9 cellular contexts compared by ENCODE assay signal in genomic region chr17:82053130-82053529, GRCh38. TPM values are rescaled to one million over a fixed set of nuclear protein-coding genes. Genes with fewer than 3 reads are reported as not detected.
DNase-seq lines count a peak whose midpoint lies in the region; ATAC-seq and TF ChIP-seq lines count a peak whose summit lies in the region.
"Had no signal": no experiment of that assay in that cellular context is flagged by ENCODE, and none has a peak within 500 bp of the region (broad histone marks: within the 10 kb centered on the region; RNA-seq: fewer than 3 reads in every experiment).

No MANE protein-coding gene starts in this region.

- peaks cover 23% of the 10 kb centered on the region for H3K4me1 ChIP-seq in CD4-positive, CD25-positive, alpha-beta regulatory T cell (ENCODE audit: control insufficient read depth, insufficient read depth, low read length, poor library complexity, severe bottlenecking)
- H3K4me1 ChIP-seq in colonic mucosa = peaks cover 16% of the 10 kb centered on the region

- peaks cover 5% of the 10 kb centered on the region for H3K36me3 Mint-ChIP-seq in CD4-positive, CD25-positive, alpha-beta regulatory T cell
- no peaks in the 10 kb centered on the region for H3K36me3 Mint-ChIP-seq in nephron progenitor cell (ENCODE audit: low read depth)

- peaks cover 24% of the 10 kb centered on the region for H3K36me3 ChIP-seq in CD4-positive, CD25-positive, alpha-beta regulatory T cell (ENCODE audit: control insufficient read depth, insufficient read depth, low read length)
- H3K36me3 ChIP-seq in MG63 = peaks cover 62% of the 10 kb centered on the region
- peaks cover 2% of the 10 kb centered on the region for H3K36me3 ChIP-seq in colonic mucosa

- intact Hi-C loops in colonic mucosa (cut with DNase I) = no loop called here

- H3K4me1 Mint-ChIP-seq in CD4-positive, CD25-positive, alpha-beta regulatory T cell = peaks cover 0 to 21% (median 6%) of the 10 kb centered on the region in 4 donors
- peaks cover 20% of the 10 kb centered on the region for H3K4me1 Mint-ChIP-seq in nephron progenitor cell

- H3K27ac Mint-ChIP-seq in CD4-positive, CD25-positive, alpha-beta regulatory T cell = peak overlapping the region in 1 of 3 donors; percentile 32
- H3K27ac Mint-ChIP-seq in nephron progenitor cell = no peak overlapping the region

- DNase-seq in CD4-positive, CD25-positive, alpha-beta regulatory T cell = no peak
- DNase-seq in MG63 = no peak
- no peak for DNase-seq in colonic mucosa
- DNase-seq in nephron progenitor cell = no peak
- no peak for DNase-seq in medulla oblongata (ENCODE audit: extremely low spot score)
- no peak for DNase-seq in NCI-H187 treated with DMSO at 0.1 percent for 48 hours (lab: John Stamatoyannopoulos, UW)
- no peak for DNase-seq in HK-2 (ENCODE audit: unreplicated experiment)
- no peak for DNase-seq in superior temporal gyrus (ENCODE audit: extremely low spot score)
- DNase-seq: NCI-H524 treated with DMSO at 0.1 percent for 48 hours had no signal

- no peaks in the 10 kb centered on the region for H3K9me3 ChIP-seq in CD4-positive, CD25-positive, alpha-beta regulatory T cell (ENCODE audit: control insufficient read depth in 2 of 2, low read length in 2 of 2)
- H3K9me3 ChIP-seq in MG63 (no peaks in the 10 kb centered on the region), colonic mucosa (no peaks in the 10 kb centered on the region)

- peak overlapping the region; percentile 47 to 86 (median 79) for H3K4me3 Mint-ChIP-seq in CD4-positive, CD25-positive, alpha-beta regulatory T cell
- peak overlapping the region; percentile 80 for H3K4me3 Mint-ChIP-seq in nephron progenitor cell

- H3K4me3 ChIP-seq in CD4-positive, CD25-positive, alpha-beta regulatory T cell (ENCODE audit: low read depth, low read length) = no peak overlapping the region
- peak overlapping the region; percentile 69 for H3K4me3 ChIP-seq in MG63
- peak overlapping the region; percentile 94 for H3K4me3 ChIP-seq in colonic mucosa

- H3K27ac ChIP-seq in CD4-positive, CD25-positive, alpha-beta regulatory T cell (ENCODE audit: insufficient read depth, low read length, poor library complexity, severe bottlenecking) = no peak overlapping the region
- no peak overlapping the region for H3K27ac ChIP-seq in colonic mucosa

- H3K9ac ChIP-seq in colonic mucosa (ENCODE audit: low read depth in 2 of 2, low read length in 2 of 2) = peak overlapping the region; percentile 77 to 88

- H3K27me3 Mint-ChIP-seq in CD4-positive, CD25-positive, alpha-beta regulatory T cell = no peaks in the 10 kb centered on the region
- H3K27me3 Mint-ChIP-seq in nephron progenitor cell (ENCODE audit: low read depth, poor library complexity) = no peaks in the 10 kb centered on the region

- TF ChIP-seq CTCF in colonic mucosa (IDR thresholded peaks at IDR 0.05) (no peak), nephron progenitor cell (IDR thresholded peaks at IDR 0.05) (no peak)

- no peaks in the 10 kb centered on the region for H3K9me3 Mint-ChIP-seq in CD4-positive, CD25-positive, alpha-beta regulatory T cell
- no peaks in the 10 kb centered on the region for H3K9me3 Mint-ChIP-seq in nephron progenitor cell

- H3K27me3 ChIP-seq in CD4-positive, CD25-positive, alpha-beta regulatory T cell (ENCODE audit: control insufficient read depth, insufficient read depth, low read length) = no peaks in the 10 kb centered on the region
- no peaks in the 10 kb centered on the region for H3K27me3 ChIP-seq in MG63
- no peaks in the 10 kb centered on the region for H3K27me3 ChIP-seq in colonic mucosa

- no peak for ATAC-seq in CD4-positive, CD25-positive, alpha-beta regulatory T cell (ENCODE audit: low read depth in 2 of 2)

RNA-seq across cellular contexts. Expression of gene GPS1, which starts 1.4 kb away (rescaled TPM):
- 87.5 TPM for total RNA-seq in CD4-positive, CD25-positive, alpha-beta regulatory T cell
- polyA plus RNA-seq in CD4-positive, CD25-positive, alpha-beta regulatory T cell = 100 to 1,000 TPM; 128 to 170 (median 162) TPM
- total RNA-seq in MG63 (2014; rRNA removed; shearing (Covaris generic); ENCODE audit: low replicate concordance) = 103 and 181 TPM in 2 replicates
- 100 to 1,000 TPM in 1 of 2 donors, 10 to 100 TPM in 1; 70.8 to 129 TPM for total RNA-seq in colonic mucosa

RNA-seq across cellular contexts. Expression of gene RFNG, which starts 1.5 kb away (rescaled TPM):
- 35.1 TPM for total RNA-seq in CD4-positive, CD25-positive, alpha-beta regulatory T cell
- 1 to 10 TPM; 3.2 to 5.6 (median 4.4) TPM for polyA plus RNA-seq in CD4-positive, CD25-positive, alpha-beta regulatory T cell
- total RNA-seq in MG63 (2014; rRNA removed; shearing (Covaris generic); ENCODE audit: low replicate concordance) = 41.2 and 41.6 TPM in 2 replicates
- 10 to 100 TPM; 30.6 to 32.1 TPM for total RNA-seq in colonic mucosa

RNA-seq across cellular contexts. Expression of gene DUS1L, which starts 12.5 kb away (rescaled TPM):
- 128 TPM for total RNA-seq in CD4-positive, CD25-positive, alpha-beta regulatory T cell
- 10 to 100 TPM; 49.3 to 91.5 (median 62.3) TPM for polyA plus RNA-seq in CD4-positive, CD25-positive, alpha-beta regulatory T cell
- 104 and 123 TPM in 2 replicates for total RNA-seq in MG63 (2014; rRNA removed; shearing (Covaris generic); ENCODE audit: low replicate concordance)
- total RNA-seq in colonic mucosa = 100 to 1,000 TPM; 113 to 253 TPM

RNA-seq across cellular contexts. Expression of gene DCXR, which starts 15.6 kb away (rescaled TPM):
- 96.9 TPM for total RNA-seq in CD4-positive, CD25-positive, alpha-beta regulatory T cell
- 100 to 1,000 TPM; 125 to 150 (median 131) TPM for polyA plus RNA-seq in CD4-positive, CD25-positive, alpha-beta regulatory T cell
- 44.0 and 73.1 TPM in 2 replicates for total RNA-seq in MG63 (2014; rRNA removed; shearing (Covaris generic); ENCODE audit: low replicate concordance)
- 100 to 1,000 TPM; 115 to 183 TPM for total RNA-seq in colonic mucosa

RNA-seq across cellular contexts. Expression of gene RAC3, which starts 21.7 kb away (rescaled TPM):
- total RNA-seq in CD4-positive, CD25-positive, alpha-beta regulatory T cell = 3.6 TPM
- under 1 TPM in 1 of 4 donors, not detected in 3; 0.26 TPM for polyA plus RNA-seq in CD4-positive, CD25-positive, alpha-beta regulatory T cell
- 18.2 and 18.4 TPM in 2 replicates for total RNA-seq in MG63 (2014; rRNA removed; shearing (Covaris generic); ENCODE audit: low replicate concordance)
- 10 to 100 TPM in 1 of 2 donors, 1 to 10 TPM in 1; 7.0 to 16.6 TPM for total RNA-seq in colonic mucosa
